In the genomic region with DNA sequence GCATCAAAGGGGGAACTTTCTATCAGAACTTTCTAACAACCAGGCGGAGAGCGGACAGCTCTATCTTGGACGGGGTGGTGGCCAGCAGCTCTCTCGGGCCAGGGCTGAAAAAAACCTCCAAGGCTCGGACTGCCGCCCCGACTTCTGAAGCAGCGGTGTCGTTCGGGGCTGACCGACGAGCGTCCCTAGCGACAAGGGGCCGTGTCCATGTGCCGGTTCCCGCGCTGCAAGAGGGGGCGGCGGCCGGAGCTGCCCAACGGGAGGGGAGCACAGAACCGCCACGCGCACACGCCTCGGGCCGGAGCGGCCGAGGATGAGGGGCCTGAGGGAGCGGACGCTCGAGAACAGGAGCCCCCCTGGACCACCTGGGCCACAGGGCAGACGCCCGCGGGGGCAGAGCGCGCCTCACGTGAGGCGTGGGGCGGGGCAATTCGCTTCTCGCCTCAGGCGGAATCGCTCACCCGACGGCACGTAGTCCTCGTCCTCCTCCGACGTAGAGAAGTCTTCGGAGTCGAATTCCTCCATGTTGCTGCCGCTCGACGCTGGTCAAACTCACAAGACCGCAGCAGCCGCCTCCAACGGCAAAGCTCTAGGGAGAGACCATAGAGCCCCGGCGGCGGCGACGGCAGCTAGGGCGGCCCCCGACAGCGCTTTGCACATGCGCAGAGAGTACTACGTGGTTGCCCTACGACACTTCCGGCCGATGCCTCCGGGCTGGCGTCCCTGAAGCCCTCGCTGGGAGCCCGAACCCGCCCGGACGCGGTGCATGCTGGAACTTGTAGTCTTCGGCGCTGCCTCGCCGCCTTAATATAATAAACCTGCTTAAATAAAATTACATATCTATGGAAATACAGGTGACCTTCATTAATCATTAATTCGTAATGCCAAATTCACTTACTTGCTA, we compare ENCODE assay signal across 1 cellular context.
A peak's percentile ranks its signal among the peaks of the same experiment; 100 is the strongest.
TF ChIP-seq lines count a peak whose summit lies in the region.

A gene (minus strand): TSS at position 676 of the 904 bp plus-strand sequence. CDS start 151 bp downstream, at position 525.

TF ChIP-seq in GM12878, 131 proteins besides CTCF, POLR2A, EP300 and RAD21 (continued from another document):
- peak; percentile 89 for TF ChIP-seq HCFC1 (IDR thresholded peaks at IDR 0.05; ENCODE audit: low read length)
- TF ChIP-seq SPI1 (IDR thresholded peaks at IDR 0.05; ENCODE audit: borderline replicate concordance, insufficient read depth, low read depth, low read length), result no peak
- TF ChIP-seq IRF4 (IDR thresholded peaks at IDR 0.05; ENCODE audit: low read depth, low read length), result no peak
- peak; percentile 68 for TF ChIP-seq KLF5 (IDR thresholded peaks at IDR 0.05; ENCODE audit: partially characterized antibody)
- no peak for TF ChIP-seq RBBP5 (conservative IDR thresholded peaks at IDR 0.05)
- no peak for TF ChIP-seq ESRRA (IDR thresholded peaks at IDR 0.05; ENCODE audit: low read length)
- TF ChIP-seq PML (IDR thresholded peaks at IDR 0.05; ENCODE audit: low read length), result no peak
- TF ChIP-seq NBN (IDR thresholded peaks at IDR 0.05), result 0 out of 2 replicates have a peak, but pooled peaks have one; percentile 28
- no peak for TF ChIP-seq TCF3 (IDR thresholded peaks at IDR 0.05; ENCODE audit: borderline replicate concordance, insufficient read depth, low read depth, low read length)
- TF ChIP-seq, protein P1, sequence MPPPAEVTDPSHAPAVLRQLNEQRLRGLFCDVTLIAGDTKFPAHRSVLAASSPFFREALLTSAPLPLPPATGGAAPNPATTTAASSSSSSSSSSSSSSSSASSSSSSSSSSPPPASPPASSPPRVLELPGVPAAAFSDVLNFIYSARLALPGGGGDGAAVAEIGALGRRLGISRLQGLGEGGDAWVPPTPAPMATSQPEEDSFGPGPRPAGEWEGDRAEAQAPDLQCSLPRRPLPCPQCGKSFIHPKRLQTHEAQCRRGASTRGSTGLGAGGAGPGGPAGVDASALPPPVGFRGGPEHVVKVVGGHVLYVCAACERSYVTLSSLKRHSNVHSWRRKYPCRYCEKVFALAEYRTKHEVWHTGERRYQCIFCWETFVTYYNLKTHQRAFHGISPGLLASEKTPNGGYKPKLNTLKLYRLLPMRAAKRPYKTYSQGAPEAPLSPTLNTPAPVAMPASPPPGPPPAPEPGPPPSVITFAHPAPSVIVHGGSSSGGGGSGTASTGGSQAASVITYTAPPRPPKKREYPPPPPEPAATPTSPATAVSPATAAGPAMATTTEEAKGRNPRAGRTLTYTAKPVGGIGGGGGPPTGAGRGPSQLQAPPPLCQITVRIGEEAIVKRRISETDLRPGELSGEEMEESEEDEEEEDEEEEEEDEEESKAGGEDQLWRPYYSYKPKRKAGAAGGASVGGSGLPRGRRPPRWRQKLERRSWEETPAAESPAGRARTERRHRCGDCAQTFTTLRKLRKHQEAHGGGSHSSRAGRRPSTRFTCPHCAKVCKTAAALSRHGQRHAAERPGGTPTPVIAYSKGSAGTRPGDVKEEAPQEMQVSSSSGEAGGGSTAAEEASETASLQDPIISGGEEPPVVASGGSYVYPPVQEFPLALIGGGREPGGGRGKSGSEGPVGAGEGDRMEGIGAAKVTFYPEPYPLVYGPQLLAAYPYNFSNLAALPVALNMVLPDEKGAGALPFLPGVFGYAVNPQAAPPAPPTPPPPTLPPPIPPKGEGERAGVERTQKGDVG (CRISPR knock-in tag; IDR thresholded peaks at IDR 0.05), result no peak
- TF ChIP-seq EZH2 (IDR thresholded peaks at IDR 0.05; ENCODE audit: borderline replicate concordance, control insufficient read depth, low read depth, low read length), result no peak
- TF ChIP-seq CEBPB (IDR thresholded peaks at IDR 0.05; ENCODE audit: borderline replicate concordance in 1 of 2, low read depth in 2 of 2, low read length in 2 of 2), result no peak
- TF ChIP-seq RAD51 (IDR thresholded peaks at IDR 0.05), result peak; percentile 35; the same call in 1 of the 2 replicates
